12 cellular contexts compared by ENCODE assay signal in the genomic region with DNA sequence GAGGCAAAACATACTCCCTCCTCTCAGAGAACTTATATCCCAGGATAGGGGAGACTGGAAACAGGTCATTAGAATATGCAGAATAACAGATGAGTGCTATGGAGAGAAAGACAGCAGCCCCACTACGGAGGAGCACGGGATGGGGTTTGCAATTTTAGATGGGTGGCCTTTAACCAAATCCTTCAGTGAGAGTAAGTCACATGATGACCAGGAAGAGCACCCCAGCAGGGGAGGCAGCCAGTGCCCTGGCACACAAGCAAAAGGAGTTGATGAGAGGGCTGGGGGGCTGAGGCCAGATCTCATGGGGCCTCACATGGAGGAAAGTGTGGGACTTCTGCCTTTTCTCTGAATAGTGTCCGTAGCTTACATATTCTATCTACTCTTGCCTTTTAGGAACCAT. TPM values are rescaled to one million over a fixed set of nuclear protein-coding genes. Genes with fewer than 3 reads are reported as not detected.
DNase-seq lines count a peak whose midpoint lies in the region; ATAC-seq and TF ChIP-seq lines count a peak whose summit lies in the region.
"Had no signal": no experiment of that assay in that cellular context is flagged by ENCODE, and none has a peak within 500 bp of the region (broad histone marks: within the 10 kb centered on the region; RNA-seq: fewer than 3 reads in every experiment).

No MANE protein-coding gene starts in this region.

- no peak for TF ChIP-seq CTCF in lower lobe of right lung (IDR thresholded peaks at IDR 0.05)

- peak overlapping the region; percentile 85 for H3K27ac Mint-ChIP-seq in activated T-cell treated with anti-CD3 and anti-CD28 coated beads, Interleukin-2, amount 50 U/mL, for 24 hours
- peak overlapping the region; percentile 91 for H3K27ac Mint-ChIP-seq in activated naive CD8-positive, alpha-beta T cell

- peaks cover 32% of the 10 kb centered on the region for H3K36me3 ChIP-seq in lower lobe of right lung

- H3K36me3 Mint-ChIP-seq in activated T-cell treated with anti-CD3 and anti-CD28 coated beads, Interleukin-2, amount 50 U/mL, for 24 hours (ENCODE audit: low read depth) = peaks cover 85% of the 10 kb centered on the region
- H3K36me3 Mint-ChIP-seq in activated naive CD8-positive, alpha-beta T cell = peaks cover 4% of the 10 kb centered on the region

- peak overlapping the region; percentile 80 for H3K27ac ChIP-seq in lower lobe of right lung

- H3K4me1 ChIP-seq in lower lobe of right lung = peaks cover 49% of the 10 kb centered on the region

- no peaks in the 10 kb centered on the region for H3K9me3 ChIP-seq in lower lobe of right lung

- intact Hi-C loops in lower lobe of right lung (cut with DNase I) = loop anchor here (10.0 kb wide), 1 partner anchor 117 kb away; no protein-coding TSS in a partner anchor

- DNase-seq in activated T-cell treated with anti-CD3 and anti-CD28 coated beads, Interleukin-2, amount 50 U/mL, for 24 hours = no peak
- DNase-seq in activated T-cell treated with anti-CD3 and anti-CD28 coated beads for 4 hours (no peak), lower lobe of right lung (no peak), superior temporal gyrus (ENCODE audit: extremely low spot score) (peak; percentile 45), NOMO-1 treated with dmso at 0.1 percent for 144 hours (lab: John Stamatoyannopoulos, UW; ENCODE audit: unreplicated experiment) (no peak)
- DNase-seq in stimulated activated CD4-positive, alpha-beta T cell treated with anti-CD3 and anti-CD28 coated beads, Interleukin-4, amount 100 ng/mL, for 1 hour = no peak
- DNase-seq: Kasumi-1; NCI-H1930; stimulated activated CD4-positive, alpha-beta T cell treated with anti-CD3 and anti-CD28 coated beads, Interleukin-1b, Interleukin-23, amount 100 ng/mL, for 48 hours had no signal

- H3K4me3 ChIP-seq in lower lobe of right lung = no peak overlapping the region

- no peaks in the 10 kb centered on the region for H3K27me3 Mint-ChIP-seq in activated T-cell treated with anti-CD3 and anti-CD28 coated beads, Interleukin-2, amount 50 U/mL, for 24 hours
- H3K27me3 Mint-ChIP-seq in activated naive CD8-positive, alpha-beta T cell = no peaks in the 10 kb centered on the region
- H3K27me3 Mint-ChIP-seq: stimulated activated naive CD8-positive, alpha-beta T cell treated with anti-CD3 and anti-CD28 coated beads, Interleukin-15, Interleukin-2, amounts not matched to agents 100 ng/mL and 50 ng/mL, for 24 hours had no signal

- ATAC-seq in lower lobe of right lung (no peak), HG03378 (IDR thresholded peaks at IDR 0.05; ENCODE audit: unreplicated experiment) (no peak)

- no peaks in the 10 kb centered on the region for H3K27me3 ChIP-seq in lower lobe of right lung (ENCODE audit: low read depth)

- no peak overlapping the region for H3K4me3 Mint-ChIP-seq in activated T-cell treated with anti-CD3 and anti-CD28 coated beads, Interleukin-2, amount 50 U/mL, for 24 hours
- H3K4me3 Mint-ChIP-seq in activated naive CD8-positive, alpha-beta T cell = no peak overlapping the region
- H3K4me3 Mint-ChIP-seq: stimulated activated naive CD8-positive, alpha-beta T cell treated with anti-CD3 and anti-CD28 coated beads, Interleukin-15, Interleukin-2, amounts not matched to agents 100 ng/mL and 50 ng/mL, for 24 hours had no signal

- H3K9me3 Mint-ChIP-seq in activated T-cell treated with anti-CD3 and anti-CD28 coated beads, Interleukin-2, amount 50 U/mL, for 24 hours = no peaks in the 10 kb centered on the region
- H3K9me3 Mint-ChIP-seq in activated naive CD8-positive, alpha-beta T cell (ENCODE audit: low read depth) = no peaks in the 10 kb centered on the region
- H3K9me3 Mint-ChIP-seq: stimulated activated naive CD8-positive, alpha-beta T cell treated with anti-CD3 and anti-CD28 coated beads, Interleukin-15, Interleukin-2, amounts not matched to agents 100 ng/mL and 50 ng/mL, for 24 hours had no signal

- peaks cover 55% of the 10 kb centered on the region for H3K4me1 Mint-ChIP-seq in activated T-cell treated with anti-CD3 and anti-CD28 coated beads, Interleukin-2, amount 50 U/mL, for 24 hours (ENCODE audit: low read depth)
- peaks cover 50% of the 10 kb centered on the region for H3K4me1 Mint-ChIP-seq in activated naive CD8-positive, alpha-beta T cell (ENCODE audit: low read depth)

RNA-seq across cellular contexts. Expression of a gene that starts 43.0 kb away (rescaled TPM):
- 146 TPM for total RNA-seq in lower lobe of right lung
